8 cellular contexts compared by ENCODE assay signal in the genomic region with DNA sequence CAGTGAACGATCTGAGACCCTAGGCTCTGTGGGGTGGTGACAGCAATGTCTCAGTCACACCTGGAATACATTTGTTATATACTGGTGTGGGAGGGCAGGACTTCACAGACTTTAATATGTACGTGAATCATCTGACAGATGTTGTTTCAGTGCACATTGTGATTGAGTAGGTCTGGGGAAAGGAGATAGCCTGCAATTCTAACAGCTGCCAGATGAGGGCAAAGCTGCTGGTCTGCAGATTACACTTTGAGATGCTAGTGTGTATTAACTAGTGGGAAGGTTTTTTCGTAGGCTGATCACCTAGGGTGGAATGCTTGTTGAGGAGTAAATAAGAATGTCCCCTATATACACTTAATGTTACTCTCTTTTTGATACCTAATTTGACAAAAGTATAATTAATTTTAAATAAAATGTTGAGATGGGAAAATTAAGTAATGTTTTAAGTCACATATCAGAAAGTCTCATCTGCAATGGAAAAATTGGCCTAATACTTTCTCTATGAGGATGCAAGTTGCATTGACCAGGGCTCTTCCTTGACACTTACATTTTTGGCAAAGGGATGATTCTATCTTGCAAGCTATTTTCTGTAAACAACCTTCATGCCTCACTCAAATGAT.
DNase-seq lines count a peak whose midpoint lies in the region; ATAC-seq and TF ChIP-seq lines count a peak whose summit lies in the region.

No MANE protein-coding gene starts in this region.

- H3K9ac ChIP-seq in liver (ENCODE audit: low read depth in 1 of 2, low read length in 2 of 2), result no peak overlapping the region

- no peaks in the 10 kb centered on the region for H3K36me3 ChIP-seq in liver (ENCODE audit: control insufficient read depth in 4 of 4, insufficient read depth in 3 of 4, low read depth in 1 of 4, low read length in 3 of 4)

- H3K4me3 ChIP-seq in liver (ENCODE audit: low read depth in 1 of 3, low read length in 3 of 3), result no peak overlapping the region

- peak; percentile 61 to 74 for TF ChIP-seq RAD21 in liver (IDR thresholded peaks at IDR 0.05)

- WGBS in liver, result 36% methylated on average over 3 of the region's 3 CpGs

- peaks cover 0 to 3% (median under 1%) of the 10 kb centered on the region in 4 donors for H3K27me3 ChIP-seq in liver (ENCODE audit: control insufficient read depth in 4 of 4, insufficient read depth in 4 of 4, low read length in 3 of 4)

- DNase-seq in COLO668 (lab: John Stamatoyannopoulos, UW; ENCODE audit: unreplicated experiment) (peak; percentile 20), NCI-H1694 treated with DMSO at 0.1 percent for 48 hours (lab: John Stamatoyannopoulos, UW) (peak; percentile 72), astrocyte of the hippocampus (ENCODE audit: low read depth, low spot score) (peak; percentile 56), NCI-H2107 treated with DMSO at 0.1 percent for 48 hours (lab: John Stamatoyannopoulos, UW; ENCODE audit: unreplicated experiment) (no peak), 8988T (no peak)

- peak; percentile 66 for TF ChIP-seq CTCF in liver (IDR thresholded peaks at IDR 0.05; ENCODE audit: low read depth, low read length, missing input control)

- no peak overlapping the region for H3K27ac ChIP-seq in liver (ENCODE audit: low read depth in 1 of 2, low read length in 2 of 2)

- no peaks in the 10 kb centered on the region for H3K9me3 ChIP-seq in liver (ENCODE audit: control insufficient read depth in 4 of 4, low read length in 3 of 4)

- ATAC-seq in GM18858 (IDR thresholded peaks at IDR 0.05; ENCODE audit: unreplicated experiment), result peak; percentile 82
- ATAC-seq in HG02943 (IDR thresholded peaks at IDR 0.05; ENCODE audit: low read depth, unreplicated experiment), result peak; percentile 77

- no peaks in the 10 kb centered on the region for H3K4me1 ChIP-seq in liver (ENCODE audit: control insufficient read depth in 4 of 4, insufficient read depth in 4 of 4, low read length in 3 of 4)

TF ChIP-seq in liver, 16 proteins besides CTCF, POLR2A, EP300 and RAD21:
- TF ChIP-seq NR2F2 (IDR thresholded peaks at IDR 0.05), result no peak
TF ChIP-seq in liver: peak in this region for 0.

Comparison
In these comparisons a context has a peak if more than half of its experiments do, and no peak if none do; other contexts are left out.
1. DNase-seq: peak in COLO668 (single experiment), NCI-H1694 treated with DMSO at 0.1 percent for 48 hours (single experiment) and astrocyte of the hippocampus (single experiment); none in NCI-H2107 treated with DMSO at 0.1 percent for 48 hours (single experiment) and 8988T (single experiment).